In the genomic region with DNA sequence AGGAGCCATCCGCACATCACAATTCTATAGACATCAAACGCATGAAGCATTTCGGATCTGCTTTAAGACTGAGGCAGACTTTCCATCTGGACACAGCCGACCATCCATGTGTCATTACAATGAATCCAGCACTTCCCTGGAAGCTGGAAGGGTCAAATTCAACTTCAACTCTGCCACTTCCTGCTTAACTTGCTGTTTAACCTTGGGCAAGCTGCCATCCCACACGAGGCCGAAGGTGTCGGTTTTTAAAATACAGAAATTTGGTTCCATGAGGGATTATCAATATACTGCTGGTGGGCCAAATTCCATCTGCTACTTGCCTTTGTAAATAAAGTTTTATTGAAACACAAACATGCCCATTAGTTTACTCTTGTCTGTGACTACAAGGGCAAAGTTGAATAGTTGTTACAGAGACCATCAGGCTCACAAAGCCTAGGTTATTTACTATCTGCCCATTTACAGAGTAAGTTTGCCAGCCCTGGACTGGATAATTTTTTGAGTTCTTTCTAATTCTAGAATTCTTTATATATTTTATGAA, we compare ENCODE assay signal across 21 cellular contexts.
"Had no signal": no experiment of that assay in that cellular context is flagged by ENCODE, and none has a peak within 500 bp of the region (broad histone marks: within the 10 kb centered on the region; RNA-seq: fewer than 3 reads in every experiment).

No MANE protein-coding gene starts in this region.

- FAIRE-seq: RCC 7860 had no signal

- H3K4me3 ChIP-seq: MG63, SJSA1, SK-N-MC had no signal

- H3K4me3 Mint-ChIP-seq: IgD-negative memory B cell had no signal

- H3K4me1 Mint-ChIP-seq: IgD-negative memory B cell had no signal

- H3K27ac Mint-ChIP-seq: IgD-negative memory B cell had no signal

- H3K27me3 ChIP-seq: MG63, SJSA1 had no signal

- H3K27ac ChIP-seq: SJSA1, SK-N-MC had no signal

- H3K4me1 ChIP-seq: SJSA1 had no signal

- H3K36me3 ChIP-seq: MG63, SJSA1 had no signal

- DNase-seq: KBM-7, MG63, NCI-H1092, NCI-H1105 treated with DMSO at 0.1 percent for 48 hours, NCI-H1417 treated with DMSO at 0.1 percent for 48 hours, NCI-H146, NCI-H1694 treated with DMSO at 0.1 percent for 48 hours, NCI-H1930, NCI-H2081, NCI-H2107, NCI-H2227 treated with DMSO at 0.1 percent for 48 hours, NCI-H524, NCI-H526 treated with DMSO at 0.1 percent for 48 hours, NCI-H774, Right ventricle myocardium superior, RPMI8226, SIG-M5 had no signal

- H3K9me3 ChIP-seq: MG63, SJSA1 had no signal
